In the genomic region with DNA sequence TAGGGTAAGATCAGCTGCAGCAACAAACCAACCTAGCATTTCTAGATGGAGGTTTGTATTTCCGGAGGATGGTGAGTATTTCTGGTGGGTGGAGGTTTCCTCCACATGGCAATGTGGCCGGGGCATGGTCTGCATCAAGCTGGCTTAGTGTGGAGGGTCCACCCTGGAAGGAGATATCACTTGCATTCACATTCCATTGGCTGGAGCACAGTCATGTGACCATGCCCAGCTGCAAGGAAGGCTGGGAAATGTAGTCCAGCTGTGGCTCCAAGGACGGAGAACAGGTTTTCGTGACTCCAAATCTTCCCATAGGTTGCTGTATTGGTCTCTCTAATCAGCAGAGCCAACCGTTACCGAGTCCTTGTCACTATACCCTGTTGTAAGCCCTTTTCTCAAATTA, we compare ENCODE assay signal across 1 cellular context.
TF ChIP-seq lines count a peak whose summit lies in the region.

No MANE protein-coding gene starts in this region.

TF ChIP-seq in GM23338, 12 proteins besides CTCF, POLR2A, EP300 and RAD21 (continued from another document):
- TF ChIP-seq, protein P1, sequence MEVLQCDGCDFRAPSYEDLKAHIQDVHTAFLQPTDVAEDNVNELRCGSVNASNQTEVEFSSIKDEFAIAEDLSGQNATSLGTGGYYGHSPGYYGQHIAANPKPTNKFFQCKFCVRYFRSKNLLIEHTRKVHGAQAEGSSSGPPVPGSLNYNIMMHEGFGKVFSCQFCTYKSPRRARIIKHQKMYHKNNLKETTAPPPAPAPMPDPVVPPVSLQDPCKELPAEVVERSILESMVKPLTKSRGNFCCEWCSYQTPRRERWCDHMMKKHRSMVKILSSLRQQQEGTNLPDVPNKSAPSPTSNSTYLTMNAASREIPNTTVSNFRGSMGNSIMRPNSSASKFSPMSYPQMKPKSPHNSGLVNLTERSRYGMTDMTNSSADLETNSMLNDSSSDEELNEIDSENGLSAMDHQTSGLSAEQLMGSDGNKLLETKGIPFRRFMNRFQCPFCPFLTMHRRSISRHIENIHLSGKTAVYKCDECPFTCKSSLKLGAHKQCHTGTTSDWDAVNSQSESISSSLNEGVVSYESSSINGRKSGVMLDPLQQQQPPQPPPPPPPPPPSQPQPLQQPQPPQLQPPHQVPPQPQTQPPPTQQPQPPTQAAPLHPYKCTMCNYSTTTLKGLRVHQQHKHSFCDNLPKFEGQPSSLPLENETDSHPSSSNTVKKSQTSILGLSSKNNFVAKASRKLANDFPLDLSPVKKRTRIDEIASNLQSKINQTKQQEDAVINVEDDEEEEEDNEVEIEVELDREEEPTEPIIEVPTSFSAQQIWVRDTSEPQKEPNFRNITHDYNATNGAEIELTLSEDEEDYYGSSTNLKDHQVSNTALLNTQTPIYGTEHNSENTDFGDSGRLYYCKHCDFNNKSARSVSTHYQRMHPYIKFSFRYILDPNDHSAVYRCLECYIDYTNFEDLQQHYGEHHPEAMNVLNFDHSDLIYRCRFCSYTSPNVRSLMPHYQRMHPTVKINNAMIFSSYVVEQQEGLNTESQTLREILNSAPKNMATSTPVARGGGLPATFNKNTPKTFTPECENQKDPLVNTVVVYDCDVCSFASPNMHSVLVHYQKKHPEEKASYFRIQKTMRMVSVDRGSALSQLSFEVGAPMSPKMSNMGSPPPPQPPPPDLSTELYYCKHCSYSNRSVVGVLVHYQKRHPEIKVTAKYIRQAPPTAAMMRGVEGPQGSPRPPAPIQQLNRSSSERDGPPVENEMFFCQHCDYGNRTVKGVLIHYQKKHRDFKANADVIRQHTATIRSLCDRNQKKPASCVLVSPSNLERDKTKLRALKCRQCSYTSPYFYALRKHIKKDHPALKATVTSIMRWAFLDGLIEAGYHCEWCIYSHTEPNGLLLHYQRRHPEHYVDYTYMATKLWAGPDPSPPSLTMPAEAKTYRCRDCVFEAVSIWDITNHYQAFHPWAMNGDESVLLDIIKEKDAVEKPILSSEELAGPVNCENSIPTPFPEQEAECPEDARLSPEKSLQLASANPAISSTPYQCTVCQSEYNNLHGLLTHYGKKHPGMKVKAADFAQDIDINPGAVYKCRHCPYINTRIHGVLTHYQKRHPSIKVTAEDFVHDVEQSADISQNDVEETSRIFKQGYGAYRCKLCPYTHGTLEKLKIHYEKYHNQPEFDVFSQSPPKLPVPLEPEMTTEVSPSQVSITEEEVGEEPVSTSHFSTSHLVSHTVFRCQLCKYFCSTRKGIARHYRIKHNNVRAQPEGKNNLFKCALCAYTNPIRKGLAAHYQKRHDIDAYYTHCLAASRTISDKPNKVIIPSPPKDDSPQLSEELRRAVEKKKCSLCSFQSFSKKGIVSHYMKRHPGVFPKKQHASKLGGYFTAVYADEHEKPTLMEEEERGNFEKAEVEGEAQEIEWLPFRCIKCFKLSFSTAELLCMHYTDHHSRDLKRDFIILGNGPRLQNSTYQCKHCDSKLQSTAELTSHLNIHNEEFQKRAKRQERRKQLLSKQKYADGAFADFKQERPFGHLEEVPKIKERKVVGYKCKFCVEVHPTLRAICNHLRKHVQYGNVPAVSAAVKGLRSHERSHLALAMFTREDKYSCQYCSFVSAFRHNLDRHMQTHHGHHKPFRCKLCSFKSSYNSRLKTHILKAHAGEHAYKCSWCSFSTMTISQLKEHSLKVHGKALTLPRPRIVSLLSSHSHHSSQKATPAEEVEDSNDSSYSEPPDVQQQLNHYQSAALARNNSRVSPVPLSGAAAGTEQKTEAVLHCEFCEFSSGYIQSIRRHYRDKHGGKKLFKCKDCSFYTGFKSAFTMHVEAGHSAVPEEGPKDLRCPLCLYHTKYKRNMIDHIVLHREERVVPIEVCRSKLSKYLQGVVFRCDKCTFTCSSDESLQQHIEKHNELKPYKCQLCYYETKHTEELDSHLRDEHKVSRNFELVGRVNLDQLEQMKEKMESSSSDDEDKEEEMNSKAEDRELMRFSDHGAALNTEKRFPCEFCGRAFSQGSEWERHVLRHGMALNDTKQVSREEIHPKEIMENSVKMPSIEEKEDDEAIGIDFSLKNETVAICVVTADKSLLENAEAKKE (CRISPR knock-in tag; IDR thresholded peaks at IDR 0.05) = 0 out of 2 replicates have a peak, but pooled peaks have one; percentile 2
- TF ChIP-seq CREB1 (CRISPR knock-in tag; IDR thresholded peaks at IDR 0.05; ENCODE audit: low read depth) (peak; percentile 80), ZNF114 (CRISPR knock-in tag; IDR thresholded peaks at IDR 0.05) (no peak)
